Comparison of ENCODE assay signal across 1 cellular context in genomic region chr3:112084980-112085697, GRCh38.
TF ChIP-seq lines count a peak whose summit lies in the region.

No MANE protein-coding gene starts in this region.

TF ChIP-seq in HEK293, 187 proteins besides CTCF, POLR2A, EP300 and RAD21 (continued from another document):
- TF ChIP-seq ZNF510 (tag by site-specific recombination; IDR thresholded peaks at IDR 0.05; ENCODE audit: insufficient replicate concordance) = no peak
- TF ChIP-seq ZSCAN4 (tag by site-specific recombination; IDR thresholded peaks at IDR 0.05) = peak; percentile 77
- no peak for TF ChIP-seq BCL6B (tag by site-specific recombination; IDR thresholded peaks at IDR 0.05)
- no peak for TF ChIP-seq KLF7 (tag by site-specific recombination; IDR thresholded peaks at IDR 0.05; ENCODE audit: borderline replicate concordance)
- TF ChIP-seq PRDM6 (tag by site-specific recombination; IDR thresholded peaks at IDR 0.05) = no peak
- TF ChIP-seq ZXDB (tag by site-specific recombination; IDR thresholded peaks at IDR 0.05) = no peak
- TF ChIP-seq SCRT1 (tag by site-specific recombination; IDR thresholded peaks at IDR 0.05; ENCODE audit: borderline replicate concordance) = peak; percentile 77
- no peak for TF ChIP-seq ZNF302 (tag by site-specific recombination; IDR thresholded peaks at IDR 0.05; ENCODE audit: low read depth)
- no peak for TF ChIP-seq ZNF521 (tag by site-specific recombination; IDR thresholded peaks at IDR 0.05)
- no peak for TF ChIP-seq ZNF660 (tag by site-specific recombination; IDR thresholded peaks at IDR 0.05)
- TF ChIP-seq GLI2 (tag by site-specific recombination; IDR thresholded peaks at IDR 0.05; ENCODE audit: borderline replicate concordance, low read depth) = no peak
- TF ChIP-seq ZNF518A (tag by site-specific recombination; conservative IDR thresholded peaks at IDR 0.05; ENCODE audit: low read depth) = no peak
- no peak for TF ChIP-seq ZNF202 (tag by site-specific recombination; IDR thresholded peaks at IDR 0.05; ENCODE audit: borderline replicate concordance)
- no peak for TF ChIP-seq ZNF76 (tag by site-specific recombination; IDR thresholded peaks at IDR 0.05; ENCODE audit: borderline replicate concordance, low read depth)
- TF ChIP-seq ATF2 (tag by site-specific recombination; IDR thresholded peaks at IDR 0.05; ENCODE audit: low read depth) = no peak
- TF ChIP-seq ZNF654 (tag by site-specific recombination; IDR thresholded peaks at IDR 0.05; ENCODE audit: low read depth) = no peak
- no peak for TF ChIP-seq ZNF677 (tag by site-specific recombination; IDR thresholded peaks at IDR 0.05)
- peak; percentile 95 for TF ChIP-seq SCRT2 (tag by site-specific recombination; IDR thresholded peaks at IDR 0.05)
- TF ChIP-seq PRDM2 (tag by site-specific recombination; IDR thresholded peaks at IDR 0.05; ENCODE audit: borderline replicate concordance) = no peak
- TF ChIP-seq PRDM10 (tag by site-specific recombination; IDR thresholded peaks at IDR 0.05) = peak; percentile 71
- no peak for TF ChIP-seq ZNF626 (tag by site-specific recombination; IDR thresholded peaks at IDR 0.05)
- TF ChIP-seq ZNF529 (tag by site-specific recombination; IDR thresholded peaks at IDR 0.05; ENCODE audit: insufficient replicate concordance) = no peak
- no peak for TF ChIP-seq ZNF701 (tag by site-specific recombination; IDR thresholded peaks at IDR 0.05)
- no peak for TF ChIP-seq ZFP41 (tag by site-specific recombination; IDR thresholded peaks at IDR 0.05; ENCODE audit: borderline replicate concordance)
- no peak for TF ChIP-seq ZNF366 (tag by site-specific recombination; conservative IDR thresholded peaks at IDR 0.05)
- TF ChIP-seq ZNF747 (tag by site-specific recombination; IDR thresholded peaks at IDR 0.05) = no peak
- no peak for TF ChIP-seq ZNF555 (tag by site-specific recombination; conservative IDR thresholded peaks at IDR 0.05)
- TF ChIP-seq ZBTB1 (tag by site-specific recombination; IDR thresholded peaks at IDR 0.05) = no peak
- TF ChIP-seq ZNF433 (tag by site-specific recombination; IDR thresholded peaks at IDR 0.05; ENCODE audit: low read depth) = no peak
- no peak for TF ChIP-seq SP7 (tag by site-specific recombination; IDR thresholded peaks at IDR 0.05)
- TF ChIP-seq SP3 (tag by site-specific recombination; IDR thresholded peaks at IDR 0.05) = no peak
- no peak for TF ChIP-seq ZNF600 (tag by site-specific recombination; IDR thresholded peaks at IDR 0.05)
- no peak for TF ChIP-seq TCF7L2 (IDR thresholded peaks at IDR 0.05; ENCODE audit: borderline replicate concordance, low read depth, low read length)
- no peak for TF ChIP-seq ZIC2 (tag by site-specific recombination; IDR thresholded peaks at IDR 0.05)
- no peak for TF ChIP-seq ZNF248 (tag by site-specific recombination; IDR thresholded peaks at IDR 0.05)
- TF ChIP-seq YY2 (tag by site-specific recombination; IDR thresholded peaks at IDR 0.05) = no peak
- no peak for TF ChIP-seq ZBTB21 (tag by site-specific recombination; IDR thresholded peaks at IDR 0.05)
- peak; percentile 61; the same call in 1 of the 2 replicates for TF ChIP-seq ZBTB17 (tag by site-specific recombination; IDR thresholded peaks at IDR 0.05)
TF ChIP-seq in HEK293: peak in this region for 5.
